In genomic region chr7:18064242-18064838, GRCh38 we compare ENCODE assay signal across 9 cellular contexts. TPM values are rescaled to one million over a fixed set of nuclear protein-coding genes. Genes with fewer than 3 reads are reported as not detected.
DNase-seq lines count a peak whose midpoint lies in the region; ATAC-seq, FAIRE-seq and TF ChIP-seq lines count a peak whose summit lies in the region.
"Had no signal": no experiment of that assay in that cellular context is flagged by ENCODE, and none has a peak within 500 bp of the region (broad histone marks: within the 10 kb centered on the region; RNA-seq: fewer than 3 reads in every experiment).

No MANE protein-coding gene starts in this region.

- no peak overlapping the region for H3K4me2 ChIP-seq in DOHH2 (ENCODE audit: low read length)

- intact Hi-C loops in pancreas (cut with DNase I) = no loop called here

- H3K4me3 ChIP-seq in DOHH2 (ENCODE audit: low read length) (no peak overlapping the region), choroid plexus epithelial cell (ENCODE audit: low read depth, low read length) (no peak overlapping the region), pancreas (no peak overlapping the region)

- H3K27ac ChIP-seq in DOHH2 (ENCODE audit: low read depth, low read length) (no peak overlapping the region), pancreas (no peak overlapping the region)
- H3K27ac ChIP-seq: VCaP had no signal

- no peaks in the 10 kb centered on the region for H3K36me3 ChIP-seq in DOHH2 (ENCODE audit: control insufficient read depth, low read length)
- H3K36me3 ChIP-seq in pancreas = no peaks in the 10 kb centered on the region

- no peaks in the 10 kb centered on the region for H4K20me1 ChIP-seq in DOHH2 (ENCODE audit: control insufficient read depth, insufficient read depth, low read depth, low read length)

- H3K4me1 ChIP-seq in DOHH2 (ENCODE audit: control insufficient read depth, low read length) (no peaks in the 10 kb centered on the region), pancreas (no peaks in the 10 kb centered on the region)

- TF ChIP-seq CTCF in DOHH2 (IDR thresholded peaks at IDR 0.05; ENCODE audit: low read depth, low read length, poor library complexity, severe bottlenecking) (peak; percentile 90), choroid plexus epithelial cell (conservative IDR thresholded peaks at IDR 0.05; ENCODE audit: low read depth, low read length) (peak; percentile 66), pancreas (IDR thresholded peaks at IDR 0.05) (peak in 3 of 4 donors; percentile 12 to 42 (median 34))

- H3K79me2 ChIP-seq in DOHH2 (ENCODE audit: control insufficient read depth, low read length) = no peaks in the 10 kb centered on the region

- H3K27me3 ChIP-seq in DOHH2 (ENCODE audit: control insufficient read depth, low read length) (peaks cover 4% of the 10 kb centered on the region), pancreas (no peaks in the 10 kb centered on the region)

- H3F3A ChIP-seq in DOHH2 (ENCODE audit: control insufficient read depth, insufficient read depth) = no peaks in the 10 kb centered on the region

- 71 to 81% methylated on average over 6 of the region's 6 CpGs for WGBS in pancreas, 2 donors

- DNase-seq in GM19239 (ENCODE audit: insufficient read length, low spot score) (no peak), LHCN-M2 (ENCODE audit: low read depth) (peak; percentile 34), choroid plexus epithelial cell (ENCODE audit: low read depth) (peak; percentile 34), pancreas (peak in 1 of 6 donors; percentile 37), occipital lobe (lab: John Stamatoyannopoulos, UW) (no peak), anterior cingulate cortex (lab: John Stamatoyannopoulos, UW) (no peak)
- no peak for DNase-seq in activated CD8-positive, alpha-beta memory T cell treated with anti-CD3 and anti-CD28 coated beads, Interleukin-2, amount 50 U/mL, for 48 hours

- ATAC-seq in pancreas = peak in 3 of 4 donors; percentile 56 to 82 (median 62)

- FAIRE-seq in GM19239 (lab: Jason Lieb, UNC) = peak; percentile 76
- FAIRE-seq in pancreas (lab: Jason Lieb, UNC) = no peak

- H3K9me2 ChIP-seq in DOHH2 (replicated peaks; ENCODE audit: control insufficient read depth, low read length) = no peaks in the 10 kb centered on the region

- no peaks in the 10 kb centered on the region for H3K9me3 ChIP-seq in DOHH2 (ENCODE audit: control insufficient read depth, insufficient read depth, low read length)
- no peaks in the 10 kb centered on the region for H3K9me3 ChIP-seq in pancreas

RNA-seq across cellular contexts. Expression of gene PRPS1L1, which starts 36.7 kb away (rescaled TPM):
- total RNA-seq in LHCN-M2 (2014; rRNA removed) (not detected in 2 replicates), pancreas (not detected), occipital lobe (not detected)
- not detected for polyA plus RNA-seq in LHCN-M2 (2012)
- polyA plus RNA-seq in pancreas = not detected

Comparison
In these comparisons a context has a peak if more than half of its experiments do, and no peak if none do; other contexts are left out.
1. CTCF ChIP-seq: peak in every context shown above with its lines; median percentile 90 in DOHH2; 66 in choroid plexus epithelial cell; 34 in pancreas.
2. DNase-seq: peak in LHCN-M2 (single experiment) and choroid plexus epithelial cell (single experiment); none in GM19239 (single experiment), activated CD8-positive, alpha-beta memory T cell treated with anti-CD3 and anti-CD28 coated beads, Interleukin-2, amount 50 U/mL, for 48 hours (single experiment), occipital lobe (single experiment) and anterior cingulate cortex (0 of 58).